Comparison of ENCODE assay signal across 16 cellular contexts in genomic region chr20:17710379-17711305, GRCh38. TPM values are rescaled to one million over a fixed set of nuclear protein-coding genes. Genes with fewer than 3 reads are reported as not detected.
A peak's percentile ranks its signal among the peaks of the same experiment; 100 is the strongest.
DNase-seq lines count a peak whose midpoint lies in the region; ATAC-seq, FAIRE-seq and TF ChIP-seq lines count a peak whose summit lies in the region.
"Had no signal": no experiment of that assay in that cellular context is flagged by ENCODE, and none has a peak within 500 bp of the region (broad histone marks: within the 10 kb centered on the region; RNA-seq: fewer than 3 reads in every experiment).

No MANE protein-coding gene starts in this region.

- H4K20me1 ChIP-seq in IMR-90 (ENCODE audit: insufficient read depth, low read length), result no peaks in the 10 kb centered on the region
- H4K20me1 ChIP-seq in HepG2 (ENCODE audit: insufficient read depth, low read length), result no peaks in the 10 kb centered on the region
- no peaks in the 10 kb centered on the region for H4K20me1 ChIP-seq in smooth muscle cell (ENCODE audit: low read depth)

- DNase-seq in IMR-90 (peak; percentile 34), brain pericyte (ENCODE audit: low read depth, low spot score) (peak; percentile 25), HepG2 (ENCODE audit: low spot score) (peak; percentile 92), smooth muscle cell (lab: John Stamatoyannopoulos, UW; ENCODE audit: unreplicated experiment) (peak; percentile 29), NCI-H187 (lab: John Stamatoyannopoulos, UW) (no peak)
- DNase-seq in activated naive CD4-positive, alpha-beta T cell treated with anti-CD3 and anti-CD28 coated beads, Interleukin-2, amount 50 U/mL, for 72 hours (ENCODE audit: low spot score in 2 of 2), result no peak
- DNase-seq: activated T-cell treated with anti-CD3 and anti-CD28 coated beads, Interleukin-2, amount 50 U/mL, for 48 hours; CD4-positive, alpha-beta T cell; NCI-H1105 treated with DMSO at 0.1 percent for 48 hours; NCI-H510A treated with DMSO at 0.1 percent for 48 hours; SHP77; stimulated activated CD4-positive, alpha-beta T cell treated with anti-CD3 and anti-CD28 coated beads, Interleukin-2, amount 100 ng/mL, for 24 hours; stimulated activated naive CD8-positive, alpha-beta T cell treated with anti-CD3 and anti-CD28 coated beads, Interleukin-15, amount 100 ng/mL, for 72 hours had no signal

- H3K27ac ChIP-seq in IMR-90 (ENCODE audit: insufficient read depth, low read length), result peak overlapping the region; percentile 56
- peak overlapping the region; percentile 43 for H3K27ac ChIP-seq in HepG2 (ENCODE audit: extremely low read length, insufficient read depth, low read length)
- peak overlapping the region; percentile 49 for H3K27ac ChIP-seq in smooth muscle cell (ENCODE audit: low read depth)

- H4K5ac ChIP-seq in IMR-90 (ENCODE audit: low read depth, low read length), result peak overlapping the region; percentile 77

- WGBS in IMR-90 (ENCODE audit: extremely low coverage in 2 of 2, insufficient read length in 1 of 2), 2 experiments, result 63% methylated on average over 8 of the region's 21 CpGs; no CpG with 5 or more reads in 1 of the 2 experiments
- 1% methylated on average over 21 of the region's 21 CpGs for WGBS in HepG2 (ENCODE audit: low lambda C conversion rate)
- WGBS in smooth muscle cell (ENCODE audit: low lambda C conversion rate), result 39% methylated on average over 21 of the region's 21 CpGs

- CTCF ChIA-PET in IMR-90 (lab: Yijun Ruan, JAX) (interaction anchor here (1.4 kb wide), 1 partner anchor 29 kb away, joined by 4 read pairs; the partner anchor contains the start of gene RRBP1), HepG2 (lab: Yijun Ruan, JAX; ENCODE audit: low intra/inter-chr PET ratio, low total read pairs) (interaction anchor here (1.5 to 1.7 kb wide), 2 partner anchors 11 to 188 kb away, joined by 4 read pairs; no protein-coding TSS in a partner anchor)

- peak overlapping the region; percentile 90; the same call in 1 of the 2 replicates for H3K23ac ChIP-seq in IMR-90 (ENCODE audit: low read depth, low read length)

- H2AK5ac ChIP-seq in IMR-90 (ENCODE audit: low read depth, low read length), result peak overlapping the region; percentile 35; the same call in 1 of the 2 replicates

- H3K9ac ChIP-seq in IMR-90 (ENCODE audit: low read depth, low read length) (peak overlapping the region; percentile 43; the same call in 1 of the 2 replicates), HepG2 (ENCODE audit: insufficient read depth, low read depth, low read length) (peak overlapping the region; percentile 49; the same call in 1 of the 2 replicates), smooth muscle cell (ENCODE audit: low read depth) (no peak overlapping the region)

- H2AFZ ChIP-seq in IMR-90 (replicated peaks; ENCODE audit: low read length, poor library complexity), result peak overlapping the region; percentile 64
- H2AFZ ChIP-seq in HepG2 (ENCODE audit: low read length), result peak overlapping the region; percentile 58
- no peak overlapping the region for H2AFZ ChIP-seq in smooth muscle cell (ENCODE audit: low read depth)

- ATAC-seq in IMR-90 (ENCODE audit: low read depth) (peak; percentile 35), HepG2 (peak; percentile 93), GM21367 (IDR thresholded peaks at IDR 0.05; ENCODE audit: unreplicated experiment) (no peak), GM18873 (IDR thresholded peaks at IDR 0.05; ENCODE audit: low FRiP score, unreplicated experiment) (no peak)
- ATAC-seq in activated naive CD4-positive, alpha-beta T cell treated with anti-CD3 and anti-CD28 coated beads, Interleukin-2, amount 50 U/mL, for 72 hours, result no peak
- ATAC-seq: stimulated activated naive CD8-positive, alpha-beta T cell treated with anti-CD3 and anti-CD28 coated beads, Interleukin-15, amount 100 ng/mL, for 72 hours had no signal

- H2BK20ac ChIP-seq in IMR-90 (ENCODE audit: low read depth, low read length), result peak overlapping the region; percentile 81; the same call in 1 of the 2 replicates

- no peak overlapping the region; the same call in 2 of the 3 replicates for H2BK15ac ChIP-seq in IMR-90 (ENCODE audit: low read depth, low read length)

- H3K9me3 Mint-ChIP-seq in activated naive CD4-positive, alpha-beta T cell treated with anti-CD3 and anti-CD28 coated beads, Interleukin-2, amount 50 U/mL, for 72 hours, result no peaks in the 10 kb centered on the region
- H3K9me3 Mint-ChIP-seq: CD4-positive, alpha-beta T cell; neural crest cell; stimulated activated naive CD8-positive, alpha-beta T cell treated with anti-CD3 and anti-CD28 coated beads, Interleukin-15, amount 100 ng/mL, for 72 hours had no signal

- H3K9me3 ChIP-seq in IMR-90 (ENCODE audit: control insufficient read depth, insufficient read depth, low read length), result no peaks in the 10 kb centered on the region
- no peaks in the 10 kb centered on the region for H3K9me3 ChIP-seq in HepG2 (ENCODE audit: low read length)
- no peaks in the 10 kb centered on the region for H3K9me3 ChIP-seq in smooth muscle cell (replicated peaks; ENCODE audit: low read depth)

- intact Hi-C loops in IMR-90 (cut with micrococcal nuclease) (no loop called here), HepG2 (cut with micrococcal nuclease; ENCODE audit: unreplicated experiment) (loop anchor here (1.0 kb wide), 3 partner anchors 11 to 188 kb away; no protein-coding TSS in a partner anchor)

- POLR2A ChIA-PET in IMR-90 (lab: Charles Lee; ENCODE audit: unreplicated experiment) (no interaction called here), HepG2 (lab: Yijun Ruan, JAX) (interaction anchor here (0.7 to 6.7 kb wide), 28 partner anchors 9 to 228 kb away, joined by 3 to 126 read pairs (median 4); partner anchors contain the start of genes DSTN and RRBP1)

- TF ChIP-seq EP300 in HepG2 (IDR thresholded peaks at IDR 0.05; ENCODE audit: low read depth in 2 of 2, low read length in 2 of 2), result peak in 1 of 2 experiments; percentile 66; a peak in 2 of 4 replicates
- TF ChIP-seq EP300 in HepG2 (CRISPR knock-in tag; IDR thresholded peaks at IDR 0.05; ENCODE audit: borderline replicate concordance), result peak; percentile 65; the same call in 1 of the 2 replicates

- H4K91ac ChIP-seq in IMR-90 (ENCODE audit: insufficient read depth, low read depth, low read length), result peak overlapping the region; percentile 66; the same call in 1 of the 2 replicates

- H3K4ac ChIP-seq in IMR-90 (ENCODE audit: low read depth, low read length), result peak overlapping the region; percentile 90

- H3K9me1 ChIP-seq in IMR-90 (ENCODE audit: insufficient read depth, low read length), result peaks cover 28% of the 10 kb centered on the region

- in situ Hi-C loops in IMR-90 (cut with MboI; ENCODE audit: low sequenced_read_pairs), result no loop called here
- in situ Hi-C loops in HepG2 (cut with HindIII; ENCODE audit: extremely low pct_ligation_motif_present, low pct_unique_long_range_greater_than_20kb), result no loop called here

- peak overlapping the region; percentile 28 to 83; a peak in 2 of 4 replicates for H4K8ac ChIP-seq in IMR-90 (ENCODE audit: low read depth in 2 of 2, low read length in 2 of 2)

- H3K27me3 ChIP-seq in IMR-90 (ENCODE audit: control insufficient read depth, insufficient read depth, low read length), result no peaks in the 10 kb centered on the region
- peaks cover 2 to 23% of the 10 kb centered on the region in 2 experiments; a peak in 2 of 5 replicates for H3K27me3 ChIP-seq in HepG2 (ENCODE audit: control insufficient read depth in 1 of 2, insufficient read depth in 2 of 2, low read length in 2 of 2)
- no peaks in the 10 kb centered on the region for H3K27me3 ChIP-seq in smooth muscle cell (ENCODE audit: low read depth)

- dilution Hi-C loops in IMR-90 (cut with HindIII; ENCODE audit: low sequenced_read_pairs, unreplicated experiment), result no loop called here

- peak overlapping the region; percentile 8 for H2AK9ac ChIP-seq in IMR-90 (replicated peaks; ENCODE audit: low read depth, low read length, poor library complexity)

- no peak overlapping the region for H2BK5ac ChIP-seq in IMR-90 (ENCODE audit: low read depth, low read length, poor library complexity, severe bottlenecking)

- BruUV-seq in IMR-90 (replicated peaks; lab: Mats Ljungman, UMichigan), result no TSS peak
- BruUV-seq in HepG2 (replicated peaks; lab: Mats Ljungman, UMichigan), result TSS peak; percentile 86

- no peak for TF ChIP-seq POLR2A in IMR-90 (IDR thresholded peaks at IDR 0.05; ENCODE audit: low read depth, low read length)
- peak; percentile 59 to 61; a peak in 3 of 4 replicates for TF ChIP-seq POLR2A in HepG2 (IDR thresholded peaks at IDR 0.05; ENCODE audit: insufficient read depth in 1 of 2, low read depth in 2 of 2, low read length in 2 of 2)

- H3K14ac ChIP-seq in IMR-90 (replicated peaks; ENCODE audit: low read depth, low read length), result peak overlapping the region; percentile 84

- H3K4me3 ChIP-seq in IMR-90 (ENCODE audit: insufficient read depth, low read depth, low read length) (no peak overlapping the region), HepG2 (replicated peaks in 1 of 3; ENCODE audit: insufficient read depth in 1 of 3, low read depth in 2 of 3, low read length in 3 of 3) (peak overlapping the region; percentile 36 to 70 (median 54)), smooth muscle cell (no peak overlapping the region)

- no peaks in the 10 kb centered on the region for H3K36me3 Mint-ChIP-seq in activated naive CD4-positive, alpha-beta T cell treated with anti-CD3 and anti-CD28 coated beads, Interleukin-2, amount 50 U/mL, for 72 hours

- TF ChIP-seq CTCF in IMR-90 (conservative IDR thresholded peaks at IDR 0.05; ENCODE audit: low read depth, low read length) (no peak), HepG2 (CRISPR knock-in tag; IDR thresholded peaks at IDR 0.05) (0 out of 2 replicates have a peak, but pooled peaks have one; percentile 6), smooth muscle cell (IDR thresholded peaks at IDR 0.05; ENCODE audit: borderline replicate concordance, insufficient read depth, poor library complexity, severe bottlenecking) (no peak)

- no peak for TF ChIP-seq RAD21 in IMR-90 (IDR thresholded peaks at IDR 0.05; ENCODE audit: low read length)
- TF ChIP-seq RAD21 in HepG2 (CRISPR knock-in tag; IDR thresholded peaks at IDR 0.05), result peak; percentile 31; the same call in 1 of the 2 replicates

- peak overlapping the region; percentile 51 for H2BK120ac ChIP-seq in IMR-90 (ENCODE audit: low read depth, low read length)

- no peak overlapping the region for H3K27ac Mint-ChIP-seq in activated naive CD4-positive, alpha-beta T cell treated with anti-CD3 and anti-CD28 coated beads, Interleukin-2, amount 50 U/mL, for 72 hours
- H3K27ac Mint-ChIP-seq: CD4-positive, alpha-beta T cell had no signal

- H3K4me1 ChIP-seq in IMR-90 (ENCODE audit: control insufficient read depth, insufficient read depth, low read length) (peaks cover 25% of the 10 kb centered on the region), HepG2 (ENCODE audit: insufficient read depth, low read length) (peaks cover 76% of the 10 kb centered on the region), smooth muscle cell (ENCODE audit: low read depth) (peaks cover 11% of the 10 kb centered on the region)

- H3K4me2 ChIP-seq in IMR-90 (ENCODE audit: low read depth, low read length) (peak overlapping the region; percentile 41; the same call in 1 of the 2 replicates), HepG2 (ENCODE audit: low read depth, low read length) (peak overlapping the region; percentile 96), smooth muscle cell (peak overlapping the region; percentile 64)

- H3K79me2 ChIP-seq in HepG2 (ENCODE audit: insufficient read depth, low read length) (no peaks in the 10 kb centered on the region), smooth muscle cell (ENCODE audit: low read depth) (no peaks in the 10 kb centered on the region)

- peak overlapping the region; percentile 95 for H3K18ac ChIP-seq in IMR-90 (ENCODE audit: low read depth, low read length)

- peaks cover 7% of the 10 kb centered on the region for H3F3A ChIP-seq in smooth muscle cell (ENCODE audit: low read depth)

- H3K79me1 ChIP-seq in IMR-90 (ENCODE audit: low read depth in 1 of 2, low read length in 2 of 2), result no peaks in the 10 kb centered on the region

- no peaks in the 10 kb centered on the region for H3K36me3 ChIP-seq in IMR-90 (ENCODE audit: control insufficient read depth, insufficient read depth, low read length)
- H3K36me3 ChIP-seq in HepG2 (replicated peaks in 1 of 2; ENCODE audit: control insufficient read depth in 1 of 2, insufficient read depth in 2 of 2, low read length in 2 of 2), result no peaks in the 10 kb centered on the region
- H3K36me3 ChIP-seq in smooth muscle cell (ENCODE audit: low read depth), result no peaks in the 10 kb centered on the region

- peak; percentile 88 for FAIRE-seq in HepG2 (lab: Jason Lieb, UNC)

- H3K56ac ChIP-seq in IMR-90 (ENCODE audit: extremely low read depth, insufficient read depth, low read length), result 0 out of 2 replicates have a peak overlapping the region, but pooled peaks have one; percentile 19

RNA-seq across cellular contexts. Expression of gene BANF2, which starts 10.9 kb away (rescaled TPM):
- total RNA-seq in IMR-90 (2012; rRNA removed) (not detected in 2 replicates), HepG2 (2016; rRNA removed; fragmentation: Illumina TruSeq; extraction: Trizol) (0.35 TPM in 1 of 2 replicates, not detected in the other), smooth muscle cell (not detected in 2 replicates)
- polyA plus RNA-seq in IMR-90 (2012; rRNA removed) (not detected in 2 replicates), HepG2 (2011; rRNA removed) (not detected in 2 replicates), smooth muscle cell (not detected in 2 replicates)
- not detected in 2 replicates for polyA plus RNA-seq in IMR-90 (2012; cell fraction: cytosol; rRNA removed)
- not detected in 2 replicates for polyA plus RNA-seq in IMR-90 (2012; cell fraction: nucleus; rRNA removed; ENCODE audit: low replicate concordance)
- 0.53 TPM in 1 of 2 replicates, not detected in the other for total RNA-seq in HepG2 (2016; cell fraction: cytosol; rRNA removed; fragmentation: Illumina TruSeq; extraction: Trizol; ENCODE audit: low read depth)
- not detected in 2 replicates for total RNA-seq in HepG2 (2016; cell fraction: insoluble cytoplasmic fraction; rRNA removed; fragmentation: Illumina TruSeq; extraction: Trizol)
- not detected in 2 replicates for total RNA-seq in HepG2 (2016; cell fraction: membrane; rRNA removed; fragmentation: Illumina TruSeq; extraction: Trizol)
- not detected in 2 replicates for total RNA-seq in HepG2 (2016; cell fraction: nucleus; rRNA removed; fragmentation: Illumina TruSeq; extraction: Trizol)
- polyA plus RNA-seq in HepG2 (2011; cell fraction: cytosol; rRNA removed), result not detected in 2 replicates
- polyA plus RNA-seq in HepG2 (2011; cell fraction: nucleus; rRNA removed), result not detected in 2 replicates
- not detected in 2 replicates for polyA plus RNA-seq in HepG2 (2012)
- not detected in 2 replicates for polyA plus RNA-seq in HepG2 (2016; cell fraction: cytosol; fragmentation: Illumina TruSeq; extraction: Trizol; ENCODE audit: low read depth)
- not detected in 2 replicates for polyA plus RNA-seq in HepG2 (2016; cell fraction: insoluble cytoplasmic fraction; fragmentation: Illumina TruSeq; extraction: Trizol; ENCODE audit: low read depth)
- not detected in 2 replicates for polyA plus RNA-seq in HepG2 (2016; cell fraction: membrane; fragmentation: Illumina TruSeq; extraction: Trizol; ENCODE audit: low read depth)
- not detected in 2 replicates for polyA plus RNA-seq in HepG2 (2016; cell fraction: nucleus; fragmentation: Illumina TruSeq; extraction: Trizol; ENCODE audit: insufficient read depth, low read depth)
- not detected in 2 replicates for polyA minus RNA-seq in HepG2 (2011; rRNA and poly(A)+ RNA removed; ENCODE audit: low replicate concordance)
- polyA minus RNA-seq in HepG2 (2011; cell fraction: cytosol; rRNA and poly(A)+ RNA removed), result not detected in 2 replicates
- polyA minus RNA-seq in HepG2 (2011; cell fraction: nucleus; rRNA and poly(A)+ RNA removed), result not detected in 2 replicates
- not detected for total RNA-seq in activated naive CD4-positive, alpha-beta T cell treated with anti-CD3 and anti-CD28 coated beads, Interleukin-2, amount 50 U/mL, for 72 hours
- total RNA-seq: CD4-positive, alpha-beta T cell; neural crest cell had no signal

RNA-seq across cellular contexts. Expression of gene RRBP1, which starts 28.6 kb away (rescaled TPM):
- 90.2 and 99.7 TPM in 2 replicates for total RNA-seq in IMR-90 (2012; rRNA removed)
- polyA plus RNA-seq in IMR-90 (2012; rRNA removed), result 135 and 136 TPM in 2 replicates
- 134 and 143 TPM in 2 replicates for polyA plus RNA-seq in IMR-90 (2012; cell fraction: cytosol; rRNA removed)
- polyA plus RNA-seq in IMR-90 (2012; cell fraction: nucleus; rRNA removed; ENCODE audit: low replicate concordance), result 216 and 234 TPM in 2 replicates
- total RNA-seq in HepG2 (2016; rRNA removed; fragmentation: Illumina TruSeq; extraction: Trizol), result 97.1 and 222 TPM in 2 replicates
- total RNA-seq in HepG2 (2016; cell fraction: cytosol; rRNA removed; fragmentation: Illumina TruSeq; extraction: Trizol; ENCODE audit: low read depth), result 35.1 and 38.1 TPM in 2 replicates
- 75.4 and 223 TPM in 2 replicates for total RNA-seq in HepG2 (2016; cell fraction: insoluble cytoplasmic fraction; rRNA removed; fragmentation: Illumina TruSeq; extraction: Trizol)
- 33.7 and 37.4 TPM in 2 replicates for total RNA-seq in HepG2 (2016; cell fraction: membrane; rRNA removed; fragmentation: Illumina TruSeq; extraction: Trizol)
- total RNA-seq in HepG2 (2016; cell fraction: nucleus; rRNA removed; fragmentation: Illumina TruSeq; extraction: Trizol), result 254 and 316 TPM in 2 replicates
- polyA plus RNA-seq in HepG2 (2011; rRNA removed), result 150 and 195 TPM in 2 replicates
- 97.1 and 99.8 TPM in 2 replicates for polyA plus RNA-seq in HepG2 (2011; cell fraction: cytosol; rRNA removed)
- 402 and 429 TPM in 2 replicates for polyA plus RNA-seq in HepG2 (2011; cell fraction: nucleus; rRNA removed)
- 190 and 218 TPM in 2 replicates for polyA plus RNA-seq in HepG2 (2012)
- 14.1 and 14.3 TPM in 2 replicates for polyA plus RNA-seq in HepG2 (2016; cell fraction: cytosol; fragmentation: Illumina TruSeq; extraction: Trizol; ENCODE audit: low read depth)
- 67.5 and 88.2 TPM in 2 replicates for polyA plus RNA-seq in HepG2 (2016; cell fraction: insoluble cytoplasmic fraction; fragmentation: Illumina TruSeq; extraction: Trizol; ENCODE audit: low read depth)
- polyA plus RNA-seq in HepG2 (2016; cell fraction: membrane; fragmentation: Illumina TruSeq; extraction: Trizol; ENCODE audit: low read depth), result 15.3 and 18.4 TPM in 2 replicates
- 548 and 573 TPM in 2 replicates for polyA plus RNA-seq in HepG2 (2016; cell fraction: nucleus; fragmentation: Illumina TruSeq; extraction: Trizol; ENCODE audit: insufficient read depth, low read depth)
- polyA minus RNA-seq in HepG2 (2011; rRNA and poly(A)+ RNA removed; ENCODE audit: low replicate concordance), result 18.3 and 157 TPM in 2 replicates
- polyA minus RNA-seq in HepG2 (2011; cell fraction: cytosol; rRNA and poly(A)+ RNA removed), result 155 and 192 TPM in 2 replicates
- 198 and 205 TPM in 2 replicates for polyA minus RNA-seq in HepG2 (2011; cell fraction: nucleus; rRNA and poly(A)+ RNA removed)
- 142 and 180 TPM in 2 replicates for total RNA-seq in smooth muscle cell
- 224 and 226 TPM in 2 replicates for polyA plus RNA-seq in smooth muscle cell
- total RNA-seq in activated naive CD4-positive, alpha-beta T cell treated with anti-CD3 and anti-CD28 coated beads, Interleukin-2, amount 50 U/mL, for 72 hours, result 10 to 100 TPM; 23.4 to 38.1 TPM

Comparison
In these comparisons a context has a peak if more than half of its experiments do, and no peak if none do; other contexts are left out.
1. ATAC-seq: peak in IMR-90 (single experiment) and HepG2 (single experiment); none in activated naive CD4-positive, alpha-beta T cell treated with anti-CD3 and anti-CD28 coated beads, Interleukin-2, amount 50 U/mL, for 72 hours (0 of 2), GM21367 (single experiment) and GM18873 (single experiment).
2. DNase-seq: peak in IMR-90 (single experiment), brain pericyte (single experiment), HepG2 (single experiment) and smooth muscle cell (single experiment); none in activated naive CD4-positive, alpha-beta T cell treated with anti-CD3 and anti-CD28 coated beads, Interleukin-2, amount 50 U/mL, for 72 hours (0 of 2) and NCI-H187 (0 of 2).
3. H3K4me2 ChIP-seq: peak in every context shown above with its lines; median percentile 96 in HepG2; 64 in smooth muscle cell; 41 in IMR-90.
4. H3K4me3 ChIP-seq: peak in HepG2 (3 of 3); none in IMR-90 (single experiment) and smooth muscle cell (single experiment).
5. Peak in every context shown above with its lines, with median percentiles within 50 percentile points of each other: H3K27ac ChIP-seq.